8 cellular contexts compared by ENCODE assay signal in genomic region chr2:170409164-170409535, GRCh38.
DNase-seq lines count a peak whose midpoint lies in the region; ATAC-seq and TF ChIP-seq lines count a peak whose summit lies in the region.

No MANE protein-coding gene starts in this region.

- H3K79me2 ChIP-seq in trophoblast cell (ENCODE audit: control insufficient read depth, insufficient read depth, low read length, poor library complexity) = no peaks in the 10 kb centered on the region

- H3K9me3 ChIP-seq in MG63 (no peaks in the 10 kb centered on the region), SJCRH30 (replicated peaks) (no peaks in the 10 kb centered on the region), gastroesophageal sphincter (no peaks in the 10 kb centered on the region), trophoblast cell (ENCODE audit: insufficient read depth, low read depth, low read length) (no peaks in the 10 kb centered on the region)

- DNase-seq in EL (peak; percentile 58), MG63 (peak; percentile 43), SJCRH30 (peak; percentile 70 to 85), trophoblast cell (peak; percentile 49 to 87), type B pancreatic cell (ENCODE audit: extremely low spot score, unreplicated experiment) (no peak)
- peak; percentile 63 for DNase-seq in activated gamma-delta T cell treated with anti-CD3 and anti-CD28 coated beads, Interleukin-2, amount 50 U/mL, for 16 hours (ENCODE audit: low read depth)

- no peak overlapping the region for H2AFZ ChIP-seq in trophoblast cell (ENCODE audit: insufficient read depth, low read length, poor library complexity)

- H3K4me1 ChIP-seq in SJCRH30 = no peaks in the 10 kb centered on the region
- H3K4me1 ChIP-seq in gastroesophageal sphincter = peaks cover 0 to 4% (median 0%) of the 10 kb centered on the region in 3 donors
- H3K4me1 ChIP-seq in trophoblast cell (ENCODE audit: control insufficient read depth in 1 of 2, insufficient read depth in 2 of 2, low read length in 2 of 2) = no peaks in the 10 kb centered on the region

- H3K27ac ChIP-seq in SJCRH30 (no peak overlapping the region), gastroesophageal sphincter (no peak overlapping the region), trophoblast cell (ENCODE audit: low read depth, low read length) (no peak overlapping the region)

- H3K9ac ChIP-seq in trophoblast cell (ENCODE audit: low read length) = no peak overlapping the region

- H3K4ac ChIP-seq in trophoblast cell (ENCODE audit: low read depth, low read length) = no peak overlapping the region

- 2 to 3% methylated on average over 9 of the region's 9 CpGs for WGBS in gastroesophageal sphincter (ENCODE audit: low coverage in 1 of 2), 2 donors
- WGBS in trophoblast cell (ENCODE audit: extremely low coverage, insufficient coverage, insufficient read length) = no CpG with 5 or more reads among the region's 9 CpGs

- no peak overlapping the region for H2BK12ac ChIP-seq in trophoblast cell (ENCODE audit: low read length)

- no peak for TF ChIP-seq POLR2A in gastroesophageal sphincter (IDR thresholded peaks at IDR 0.05)
- TF ChIP-seq POLR2A in GM18505 (IDR thresholded peaks at IDR 0.05; ENCODE audit: borderline replicate concordance, extremely low read depth, insufficient read depth, insufficient read length) = no peak

- H4K8ac ChIP-seq in trophoblast cell (ENCODE audit: low read depth, low read length) = no peak overlapping the region

- H3K4me3 ChIP-seq in MG63 = peak overlapping the region; percentile 14
- H3K4me3 ChIP-seq in SJCRH30 = peak overlapping the region; percentile 20
- H3K4me3 ChIP-seq in gastroesophageal sphincter = no peak overlapping the region
- H3K4me3 ChIP-seq in trophoblast cell (ENCODE audit: low read depth, low read length) = no peak overlapping the region

- H3K18ac ChIP-seq in trophoblast cell (ENCODE audit: low read length) = no peak overlapping the region

- H3K27me3 ChIP-seq in MG63 (no peaks in the 10 kb centered on the region), SJCRH30 (no peaks in the 10 kb centered on the region), gastroesophageal sphincter (peaks cover 21% of the 10 kb centered on the region), trophoblast cell (ENCODE audit: insufficient read depth, low read length) (no peaks in the 10 kb centered on the region)

- peak overlapping the region; percentile 14 for H3K4me3 Mint-ChIP-seq in type B pancreatic cell

- TF ChIP-seq EP300 in gastroesophageal sphincter (IDR thresholded peaks at IDR 0.05) = no peak

- peak; percentile 60 for ATAC-seq in gastroesophageal sphincter
- ATAC-seq in GM18505 (IDR thresholded peaks at IDR 0.05; ENCODE audit: unreplicated experiment) = no peak

- H4K12ac ChIP-seq in trophoblast cell (ENCODE audit: low read depth, low read length) = no peak overlapping the region

- no peak overlapping the region for H2BK5ac ChIP-seq in trophoblast cell (ENCODE audit: low read depth, low read length, poor library complexity)

- no peak overlapping the region for H2AK5ac ChIP-seq in trophoblast cell (ENCODE audit: low read length)

- TF ChIP-seq CTCF in gastroesophageal sphincter (IDR thresholded peaks at IDR 0.05) (peak; percentile 69 to 83 (median 80)), type B pancreatic cell (conservative IDR thresholded peaks at IDR 0.05) (peak; percentile 97)

- H3K27me3 Mint-ChIP-seq in type B pancreatic cell = peaks cover 47% of the 10 kb centered on the region

- H4K91ac ChIP-seq in trophoblast cell (ENCODE audit: low read depth, low read length) = no peak overlapping the region

- no peaks in the 10 kb centered on the region for H3K9me3 Mint-ChIP-seq in type B pancreatic cell

- no peak overlapping the region for H3K27ac Mint-ChIP-seq in type B pancreatic cell

- H3K36me3 ChIP-seq in MG63 (no peaks in the 10 kb centered on the region), SJCRH30 (no peaks in the 10 kb centered on the region), gastroesophageal sphincter (no peaks in the 10 kb centered on the region), trophoblast cell (ENCODE audit: control insufficient read depth in 1 of 2, insufficient read depth in 2 of 2, low read length in 2 of 2) (no peaks in the 10 kb centered on the region)

- no peaks in the 10 kb centered on the region for H3K4me1 Mint-ChIP-seq in type B pancreatic cell (ENCODE audit: unreplicated experiment)

- no peak overlapping the region for H3K14ac ChIP-seq in trophoblast cell (ENCODE audit: low read length)

- no peak overlapping the region for H2BK120ac ChIP-seq in trophoblast cell (ENCODE audit: insufficient read depth, low read length, poor library complexity)

- H3K4me2 ChIP-seq in trophoblast cell (ENCODE audit: low read length) = peak overlapping the region; percentile 56

- H3K23ac ChIP-seq in trophoblast cell (ENCODE audit: low read length) = no peak overlapping the region

- H3K36me3 Mint-ChIP-seq in type B pancreatic cell = no peaks in the 10 kb centered on the region

- no peaks in the 10 kb centered on the region for H3K79me1 ChIP-seq in trophoblast cell (ENCODE audit: low read length)

Comparison
In these comparisons a context has a peak if more than half of its experiments do, and no peak if none do; other contexts are left out.
1. H3K4me3 ChIP-seq: peak in MG63 (single experiment) and SJCRH30 (single experiment); none in gastroesophageal sphincter (0 of 2) and trophoblast cell (single experiment).